ENCODE assay signal across 10 cellular contexts in the genomic region with DNA sequence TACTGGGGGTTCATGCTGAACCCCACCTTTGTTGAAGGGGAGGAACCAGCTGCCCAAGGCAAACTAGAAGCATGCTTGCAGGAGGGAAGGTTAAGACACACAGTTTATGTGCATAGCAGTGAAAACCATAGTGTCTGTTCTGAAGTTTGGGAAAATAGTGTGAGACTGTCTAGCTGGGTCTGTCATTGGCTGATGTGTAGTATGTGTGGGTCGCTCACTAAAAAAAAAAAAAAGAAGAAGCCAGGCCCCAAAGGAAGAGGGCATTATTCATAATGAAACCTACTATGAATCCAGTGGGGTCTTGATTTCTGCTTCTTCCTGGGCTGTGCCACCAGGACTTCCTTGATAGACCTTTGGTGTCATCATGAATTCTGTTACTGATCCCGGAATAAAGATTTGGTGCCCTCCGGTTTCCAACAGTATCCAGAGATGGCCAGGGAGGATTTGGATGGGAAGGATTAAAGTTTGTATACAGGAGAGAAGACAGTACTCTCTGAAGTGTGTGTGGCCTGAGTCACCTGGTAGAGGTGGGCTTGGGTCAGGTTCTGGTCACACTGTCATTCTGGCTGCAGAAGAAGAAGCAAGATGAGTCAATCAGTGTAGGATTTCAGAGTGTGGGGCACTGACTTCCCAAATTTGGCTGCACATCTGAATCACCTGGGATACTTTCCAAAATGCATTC.
A peak's percentile ranks its signal among the peaks of the same experiment; 100 is the strongest.
DNase-seq lines count a peak whose midpoint lies in the region; ATAC-seq and TF ChIP-seq lines count a peak whose summit lies in the region.
"Had no signal": no experiment of that assay in that cellular context is flagged by ENCODE, and none has a peak within 500 bp of the region (broad histone marks: within the 10 kb centered on the region; RNA-seq: fewer than 3 reads in every experiment).

No MANE protein-coding gene starts in this region.

- peak overlapping the region; percentile 31 for H3K27ac Mint-ChIP-seq in activated naive CD4-positive, alpha-beta T cell treated with anti-CD3 and anti-CD28 coated beads, Interleukin-2, amount 50 U/mL, for 24 hours
- H3K27ac Mint-ChIP-seq in activated naive CD4-positive, alpha-beta T cell treated with anti-CD3 and anti-CD28 coated beads, Interleukin-2, amount 10 ng/mL, durations not matched to agents 7 days and 5 days = no peak overlapping the region
- H3K27ac Mint-ChIP-seq in activated CD4-positive, alpha-beta memory T cell treated with anti-CD3 and anti-CD28 coated beads for 36 hours = peak overlapping the region; percentile 47

- no peaks in the 10 kb centered on the region for H3K27me3 Mint-ChIP-seq in activated naive CD4-positive, alpha-beta T cell treated with anti-CD3 and anti-CD28 coated beads, Interleukin-2, amount 50 U/mL, for 24 hours
- no peaks in the 10 kb centered on the region for H3K27me3 Mint-ChIP-seq in activated naive CD4-positive, alpha-beta T cell treated with anti-CD3 and anti-CD28 coated beads, Interleukin-2, amount 10 ng/mL, durations not matched to agents 7 days and 5 days
- H3K27me3 Mint-ChIP-seq in activated CD4-positive, alpha-beta memory T cell treated with anti-CD3 and anti-CD28 coated beads for 36 hours = no peaks in the 10 kb centered on the region

- POLR2A ChIA-PET in activated CD4-positive, alpha-beta memory T cell treated with anti-CD3 and anti-CD28 coated beads for 36 hours (lab: Charles Lee) = no interaction called here

- TF ChIP-seq EP300 in tibial nerve (IDR thresholded peaks at IDR 0.05) = no peak

- intact Hi-C loops in activated CD4-positive, alpha-beta memory T cell treated with anti-CD3 and anti-CD28 coated beads for 36 hours (cut with micrococcal nuclease) = loop anchor here (1.0 kb wide), 1 partner anchor 8 kb away; no protein-coding TSS in a partner anchor

- H3K27ac ChIP-seq in foreskin keratinocyte (no peak overlapping the region), tibial nerve (peak overlapping the region in 3 of 4 donors; percentile 57 to 85 (median 82))

- 88 to 91% methylated on average over 3 of the region's 3 CpGs for WGBS in tibial nerve, 2 donors

- no peak overlapping the region for H3K4me3 Mint-ChIP-seq in activated naive CD4-positive, alpha-beta T cell treated with anti-CD3 and anti-CD28 coated beads, Interleukin-2, amount 50 U/mL, for 24 hours
- H3K4me3 Mint-ChIP-seq in activated naive CD4-positive, alpha-beta T cell treated with anti-CD3 and anti-CD28 coated beads, Interleukin-2, amount 10 ng/mL, durations not matched to agents 7 days and 5 days = no peak overlapping the region
- H3K4me3 Mint-ChIP-seq in activated CD4-positive, alpha-beta memory T cell treated with anti-CD3 and anti-CD28 coated beads for 36 hours = no peak overlapping the region

- peak; percentile 80 for ATAC-seq in foreskin keratinocyte
- no peak for ATAC-seq in HG03280 (IDR thresholded peaks at IDR 0.05; ENCODE audit: unreplicated experiment)

- TF ChIP-seq CTCF in foreskin keratinocyte (conservative IDR thresholded peaks at IDR 0.05) (no peak), tibial nerve (IDR thresholded peaks at IDR 0.05) (no peak)

- H3K4me1 ChIP-seq in foreskin keratinocyte (no peaks in the 10 kb centered on the region), tibial nerve (peaks cover 0 to 53% (median 6%) of the 10 kb centered on the region in 4 donors)

- DNase-seq in activated naive CD4-positive, alpha-beta T cell treated with anti-CD3 and anti-CD28 coated beads, Interleukin-2, amount 10 ng/mL, durations not matched to agents 7 days and 5 days = no peak
- peak; percentile 28 for DNase-seq in activated CD4-positive, alpha-beta memory T cell treated with anti-CD3 and anti-CD28 coated beads for 36 hours
- DNase-seq in foreskin keratinocyte = no peak
- DNase-seq in tibial nerve (ENCODE audit: low spot score in 2 of 2) = no peak
- DNase-seq in NCI-H146 (lab: John Stamatoyannopoulos, UW) = no peak
- DNase-seq in NCI-H446 (lab: John Stamatoyannopoulos, UW) = no peak
- DNase-seq: activated CD4-positive, alpha-beta T cell treated with anti-CD3 and anti-CD28 coated beads, Interleukin-2, amount 50 U/mL, for 1 hour; heart right ventricle had no signal

- no peak for TF ChIP-seq POLR2A in tibial nerve (IDR thresholded peaks at IDR 0.05)

- H3K4me1 Mint-ChIP-seq in activated naive CD4-positive, alpha-beta T cell treated with anti-CD3 and anti-CD28 coated beads, Interleukin-2, amount 50 U/mL, for 24 hours = peaks cover 65% of the 10 kb centered on the region
- H3K4me1 Mint-ChIP-seq in activated naive CD4-positive, alpha-beta T cell treated with anti-CD3 and anti-CD28 coated beads, Interleukin-2, amount 10 ng/mL, durations not matched to agents 7 days and 5 days = peaks cover 56% of the 10 kb centered on the region
- peaks cover 71% of the 10 kb centered on the region for H3K4me1 Mint-ChIP-seq in activated CD4-positive, alpha-beta memory T cell treated with anti-CD3 and anti-CD28 coated beads for 36 hours (ENCODE audit: low read depth)

- no peak overlapping the region for H3K4me3 ChIP-seq in tibial nerve
- H3K4me3 ChIP-seq: heart right ventricle had no signal

- no peaks in the 10 kb centered on the region for H3K27me3 ChIP-seq in foreskin keratinocyte
- no peaks in the 10 kb centered on the region for H3K27me3 ChIP-seq in tibial nerve
- H3K27me3 ChIP-seq: heart right ventricle had no signal

- CTCF ChIA-PET in activated naive CD4-positive, alpha-beta T cell treated with anti-CD3 and anti-CD28 coated beads, Interleukin-2, amount 10 ng/mL, durations not matched to agents 7 days and 5 days (lab: Charles Lee) = interaction anchor here (0.6 kb wide), 2 partner anchors 97 to 211 kb away, joined by 3 read pairs; no protein-coding TSS in a partner anchor
- CTCF ChIA-PET in activated CD4-positive, alpha-beta memory T cell treated with anti-CD3 and anti-CD28 coated beads for 36 hours (lab: Charles Lee) = interaction anchor here (0.9 to 1.1 kb wide), 2 partner anchors 13 to 43 kb away, joined by 3 to 4 read pairs; no protein-coding TSS in a partner anchor

- H3K9me3 ChIP-seq in tibial nerve = no peaks in the 10 kb centered on the region

- peaks cover 17% of the 10 kb centered on the region for H3K36me3 Mint-ChIP-seq in activated naive CD4-positive, alpha-beta T cell treated with anti-CD3 and anti-CD28 coated beads, Interleukin-2, amount 50 U/mL, for 24 hours
- peaks cover 27% of the 10 kb centered on the region for H3K36me3 Mint-ChIP-seq in activated naive CD4-positive, alpha-beta T cell treated with anti-CD3 and anti-CD28 coated beads, Interleukin-2, amount 10 ng/mL, durations not matched to agents 7 days and 5 days
- peaks cover 36% of the 10 kb centered on the region for H3K36me3 Mint-ChIP-seq in activated CD4-positive, alpha-beta memory T cell treated with anti-CD3 and anti-CD28 coated beads for 36 hours

- H3K36me3 ChIP-seq in tibial nerve = no peaks in the 10 kb centered on the region
- H3K36me3 ChIP-seq: heart right ventricle had no signal

- H3K9me3 Mint-ChIP-seq in activated naive CD4-positive, alpha-beta T cell treated with anti-CD3 and anti-CD28 coated beads, Interleukin-2, amount 50 U/mL, for 24 hours = no peaks in the 10 kb centered on the region
- no peaks in the 10 kb centered on the region for H3K9me3 Mint-ChIP-seq in activated naive CD4-positive, alpha-beta T cell treated with anti-CD3 and anti-CD28 coated beads, Interleukin-2, amount 10 ng/mL, durations not matched to agents 7 days and 5 days
- H3K9me3 Mint-ChIP-seq in activated CD4-positive, alpha-beta memory T cell treated with anti-CD3 and anti-CD28 coated beads for 36 hours = peaks cover 9% of the 10 kb centered on the region
